In the genomic region with DNA sequence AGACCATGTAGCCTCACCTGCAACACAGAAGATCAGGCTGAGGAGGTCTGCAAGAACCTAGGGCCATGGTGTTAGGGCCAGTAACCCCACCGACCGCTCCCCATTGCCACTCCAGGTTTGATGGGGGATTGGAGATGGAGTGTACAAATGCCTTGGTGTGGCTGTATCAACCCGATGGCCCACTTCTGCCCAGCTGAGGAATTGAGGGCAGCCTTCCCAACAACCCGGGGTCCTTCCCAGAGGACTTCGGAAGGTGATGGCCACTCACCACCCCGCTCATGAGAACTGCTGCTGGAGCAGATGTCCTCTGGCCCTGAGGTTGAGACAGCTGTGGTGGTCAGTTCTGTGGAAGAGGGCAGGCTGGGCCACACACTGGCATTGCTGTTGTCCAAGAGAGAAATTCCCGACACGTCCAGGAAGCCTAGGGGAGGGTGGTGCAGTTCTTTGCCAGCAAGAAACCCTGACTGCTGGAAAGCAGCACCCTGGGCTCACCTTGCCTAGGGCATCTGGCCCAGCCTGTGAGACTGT, we compare ENCODE assay signal across 19 cellular contexts. TPM values are rescaled to one million over a fixed set of nuclear protein-coding genes. Genes with fewer than 3 reads are reported as not detected.
DNase-seq lines count a peak whose midpoint lies in the region; ATAC-seq, FAIRE-seq and TF ChIP-seq lines count a peak whose summit lies in the region.
"Had no signal": no experiment of that assay in that cellular context is flagged by ENCODE, and none has a peak within 500 bp of the region (broad histone marks: within the 10 kb centered on the region; RNA-seq: fewer than 3 reads in every experiment).

No MANE protein-coding gene starts in this region.

- H3K9me3 ChIP-seq in K562 (replicated peaks; ENCODE audit: control insufficient read depth, insufficient read depth, low read depth, low read length) (no peaks in the 10 kb centered on the region), skeletal muscle tissue (ENCODE audit: control insufficient read depth in 3 of 3, low read length in 3 of 3) (no peaks in the 10 kb centered on the region), OCI-LY7 (ENCODE audit: low read length) (no peaks in the 10 kb centered on the region)

- peak overlapping the region in 1 of 2 experiments; percentile 14; a peak in 1 of 4 replicates for H3K9ac ChIP-seq in K562 (ENCODE audit: insufficient read depth in 1 of 2, low read depth in 2 of 2, low read length in 2 of 2)
- peak overlapping the region in 2 of 3 donors; percentile 15 to 25 for H3K9ac ChIP-seq in skeletal muscle tissue (ENCODE audit: low read depth in 1 of 3, low read length in 3 of 3)

- TF ChIP-seq CTCF in K562 (IDR thresholded peaks at IDR 0.05 in 2 of 3, conservative IDR thresholded peaks at IDR 0.05 in 1 of 3; ENCODE audit: insufficient read depth in 2 of 3, low read depth in 1 of 3, low read length in 3 of 3) (no peak), OCI-LY7 (conservative IDR thresholded peaks at IDR 0.05; ENCODE audit: low read length) (no peak)

- H3K4me3 ChIP-seq in K562 (no peak overlapping the region), skeletal muscle tissue (ENCODE audit: low read length in 3 of 3) (no peak overlapping the region), OCI-LY7 (ENCODE audit: low read depth, low read length, poor library complexity, severe bottlenecking) (no peak overlapping the region)

- TF ChIP-seq RAD21 in K562 (CRISPR knock-in tag; conservative IDR thresholded peaks at IDR 0.05 in 1 of 2, IDR thresholded peaks at IDR 0.05 in 1 of 2): no peak

- TF ChIP-seq EP300 in K562 (IDR thresholded peaks at IDR 0.05; ENCODE audit: low read length): no peak

- intact Hi-C loops in K562 (cut with micrococcal nuclease): no loop called here
- intact Hi-C loops in OCI-LY7 (cut with micrococcal nuclease; ENCODE audit: unreplicated experiment): no loop called here

- no peaks in the 10 kb centered on the region for H3K9me2 ChIP-seq in OCI-LY7 (ENCODE audit: insufficient read depth, low read length)

- in situ Hi-C loops in K562 (cut with MboI): no loop called here

- CTCF ChIA-PET in K562 (lab: Yijun Ruan, JAX; ENCODE audit: low intra/inter-chr PET ratio): no interaction called here
- CTCF ChIA-PET in OCI-LY7 (lab: Charles Lee; ENCODE audit: unreplicated experiment): no interaction called here

- peaks cover 4% of the 10 kb centered on the region for H3K9me1 ChIP-seq in K562 (ENCODE audit: control insufficient read depth, insufficient read depth, low read length)

- no TSS peak for BruUV-seq in K562 (replicated peaks; lab: Mats Ljungman, UMichigan)
- no TSS peak for BruUV-seq in OCI-LY7 (replicated peaks; lab: Mats Ljungman, UMichigan)

- H3K27me3 ChIP-seq in K562 (ENCODE audit: control insufficient read depth in 2 of 2, insufficient read depth in 2 of 2, low read length in 2 of 2) (no peaks in the 10 kb centered on the region), skeletal muscle tissue (ENCODE audit: control insufficient read depth in 3 of 3, insufficient read depth in 3 of 3, low read length in 3 of 3) (no peaks in the 10 kb centered on the region)

- H4K20me1 ChIP-seq in K562 (replicated peaks; ENCODE audit: control insufficient read depth, insufficient read depth, low read length) (peaks cover 17% of the 10 kb centered on the region), OCI-LY7 (ENCODE audit: insufficient read depth, low read length) (no peaks in the 10 kb centered on the region)

- H3K4me1 ChIP-seq in K562 (replicated peaks in 1 of 2; ENCODE audit: control insufficient read depth in 2 of 2, insufficient read depth in 2 of 2, low read length in 2 of 2) (peaks cover 0 to 8% of the 10 kb centered on the region in 2 experiments; a peak in 2 of 5 replicates), skeletal muscle tissue (ENCODE audit: control insufficient read depth in 3 of 3, insufficient read depth in 3 of 3, low read length in 3 of 3) (peaks cover 4 to 20% (median 7%) of the 10 kb centered on the region in 3 donors), OCI-LY7 (ENCODE audit: insufficient read depth, low read length, poor library complexity, severe bottlenecking) (peaks cover 21% of the 10 kb centered on the region)

- peaks cover 100% of the 10 kb centered on the region for H3K36me3 ChIP-seq in K562 (ENCODE audit: control insufficient read depth, insufficient read depth, low read length)
- peaks cover 60 to 67% (median 65%) of the 10 kb centered on the region in 3 donors for H3K36me3 ChIP-seq in skeletal muscle tissue (ENCODE audit: control insufficient read depth in 3 of 3, insufficient read depth in 3 of 3, low read length in 3 of 3)
- H3K36me3 ChIP-seq in OCI-LY7 (ENCODE audit: insufficient read depth, low read length): peaks cover 85% of the 10 kb centered on the region

- TF ChIP-seq POLR2A in K562 (conservative IDR thresholded peaks at IDR 0.05): no peak

- POLR2A ChIA-PET in K562 (lab: Yijun Ruan, JAX) (no interaction called here), OCI-LY7 (lab: Charles Lee) (no interaction called here)

- ATAC-seq in K562: no peak

- FAIRE-seq in K562 (lab: Jason Lieb, UNC): no peak
- FAIRE-seq: HTR-8/SVneo had no signal

- H2AFZ ChIP-seq in K562 (ENCODE audit: low read depth, low read length) (no peak overlapping the region), OCI-LY7 (ENCODE audit: low read length) (no peak overlapping the region)

- WGBS in K562 (ENCODE audit: insufficient coverage, low coverage, missing lambda C conversion rate): 89% methylated on average over 8 of the region's 8 CpGs

- H3K79me2 ChIP-seq in K562 (ENCODE audit: control insufficient read depth, insufficient read depth, low read length) (peaks cover 12% of the 10 kb centered on the region; the same call in 2 of the 3 replicates), OCI-LY7 (ENCODE audit: insufficient read depth, low read depth, low read length) (no peaks in the 10 kb centered on the region)

- H3K4me2 ChIP-seq in K562 (ENCODE audit: insufficient read depth, low read length): no peak overlapping the region
- no peak overlapping the region for H3K4me2 ChIP-seq in OCI-LY7 (ENCODE audit: low read length)

- peak; percentile 41 for DNase-seq in activated CD8-positive, alpha-beta memory T cell treated with anti-CD3 and anti-CD28 coated beads, Interleukin-2, amount 50 U/mL, for 48 hours
- no peak for DNase-seq in activated CD8-positive, alpha-beta memory T cell treated with anti-CD3 and anti-CD28 coated beads, Interleukin-2, amount 50 U/mL, for 4 hours
- DNase-seq in K562 (ENCODE audit: extremely low read depth in 1 of 4, low spot score in 3 of 4) (no peak), myocyte (ENCODE audit: low read depth) (peak; percentile 81), OCI-LY7 (ENCODE audit: low spot score) (no peak), NOMO-1 treated with dmso at 0.1 percent for 144 hours (lab: John Stamatoyannopoulos, UW; ENCODE audit: unreplicated experiment) (no peak), NCI-H1105 treated with DMSO at 0.1 percent for 48 hours (lab: John Stamatoyannopoulos, UW) (no peak)
- DNase-seq: ACHN; C1 segment of cervical spinal cord; Calu3; CD4-positive, alpha-beta T cell; DMS 273 treated with DMSO at 0.1 percent for 48 hours; HCEC 1CT; HFFc6 had no signal

- no peak overlapping the region for H3K27ac ChIP-seq in K562 (ENCODE audit: extremely low read depth, low read depth, low read length)
- no peak overlapping the region for H3K27ac ChIP-seq in skeletal muscle tissue (ENCODE audit: low read depth, low read length)
- no peak overlapping the region for H3K27ac ChIP-seq in OCI-LY7 (ENCODE audit: low read depth, low read length, poor library complexity, severe bottlenecking)

RNA-seq across cellular contexts. Expression of a gene that starts 8.9 kb away (rescaled TPM):
- 170 and 347 TPM in 2 replicates for total RNA-seq in K562 (2011; cell fraction: chromatin; rRNA removed; ENCODE audit: low replicate concordance)
- 220 and 236 TPM in 2 replicates for total RNA-seq in K562 (2011; cell fraction: nucleolus; rRNA removed)
- 186 and 187 TPM in 2 replicates for total RNA-seq in K562 (2011; cell fraction: nucleoplasm; rRNA removed)
- 67.6 and 83.5 TPM in 2 replicates for total RNA-seq in K562 (2014; rRNA removed)
- total RNA-seq in K562 (2014; rRNA removed; fragmentation: Illumina TruSeq; extraction: Trizol): 39.7 and 46.8 TPM in 2 replicates
- 65.3 and 67.6 TPM in 2 replicates for total RNA-seq in K562 (2015; rRNA removed; fragmentation: Illumina TruSeq; extraction: Trizol)
- 80.7 and 81.2 TPM in 2 replicates for total RNA-seq in K562 (2021)
- 87.9 and 116 TPM in 2 replicates for polyA plus RNA-seq in K562 (2011; rRNA removed)
- polyA plus RNA-seq in K562 (2011; cell fraction: cytosol; rRNA removed): 88.5 and 108 TPM in 2 replicates
- polyA plus RNA-seq in K562 (2011; cell fraction: nucleus; rRNA removed): 454 and 537 TPM in 2 replicates
- 72.8 and 104 TPM in 2 replicates for polyA plus RNA-seq in K562 (2012)
- 71.3 and 81.3 TPM in 2 replicates for polyA plus RNA-seq in K562 (2014; fragmentation: Illumina TruSeq; extraction: Trizol)
- polyA plus RNA-seq in K562 (2014; fragmentation: Nextera tagmentation; extraction: Ambion mirVana): 10 to 100 TPM in 1 of 2 experiments, 1 to 10 TPM in 1; 8.4 to 14.0 TPM
- 75.3 and 82.3 TPM in 2 replicates for polyA plus RNA-seq in K562 (2014; rRNA removed)
- 48.5 and 49.2 TPM in 2 replicates for polyA minus RNA-seq in K562 (2011; rRNA and poly(A)+ RNA removed)
- polyA minus RNA-seq in K562 (2011; cell fraction: cytosol; rRNA and poly(A)+ RNA removed): 42.4 and 49.5 TPM in 2 replicates
- 120 and 149 TPM in 2 replicates for polyA minus RNA-seq in K562 (2011; cell fraction: nucleus; rRNA and poly(A)+ RNA removed)
- total RNA-seq in myocyte: 50.7 and 56.9 TPM in 2 replicates
- polyA plus RNA-seq in myocyte (2012): 56.3 TPM
- total RNA-seq in skeletal muscle tissue: 11.5 TPM
- total RNA-seq in OCI-LY7 (2014; rRNA removed; shearing (Covaris generic)): 44.8 and 59.9 TPM in 2 replicates
- total RNA-seq in OCI-LY7 (2022): 51.5 and 57.9 TPM in 2 replicates

RNA-seq across cellular contexts. Expression of a gene that starts 8.9 kb away (rescaled TPM):
- 7.6 and 12.4 TPM in 2 replicates for total RNA-seq in K562 (2011; cell fraction: chromatin; rRNA removed; ENCODE audit: low replicate concordance)
- 5.8 and 6.7 TPM in 2 replicates for total RNA-seq in K562 (2011; cell fraction: nucleolus; rRNA removed)
- 5.1 and 8.2 TPM in 2 replicates for total RNA-seq in K562 (2011; cell fraction: nucleoplasm; rRNA removed)
- total RNA-seq in K562 (2014; rRNA removed) (0.36 and 0.37 TPM in 2 replicates), K562 (2014; rRNA removed; fragmentation: Illumina TruSeq; extraction: Trizol) (0.32 and 0.47 TPM in 2 replicates), K562 (2015; rRNA removed; fragmentation: Illumina TruSeq; extraction: Trizol) (0.83 and 1.2 TPM in 2 replicates), K562 (2021) (1.4 and 1.7 TPM in 2 replicates), myocyte (1.7 and 2.7 TPM in 2 replicates), skeletal muscle tissue (1.0 TPM), OCI-LY7 (2022) (27.1 and 32.3 TPM in 2 replicates)
- polyA plus RNA-seq in K562 (2011; rRNA removed) (0.84 and 1.1 TPM in 2 replicates), K562 (2014; fragmentation: Illumina TruSeq; extraction: Trizol) (0.70 and 0.94 TPM in 2 replicates), K562 (2014; fragmentation: Nextera tagmentation; extraction: Ambion mirVana) (under 1 TPM; 0.22 to 0.35 TPM), K562 (2014; rRNA removed) (0.93 and 1.4 TPM in 2 replicates)
- 0.66 and 1.1 TPM in 2 replicates for polyA plus RNA-seq in K562 (2011; cell fraction: cytosol; rRNA removed)
- polyA plus RNA-seq in K562 (2011; cell fraction: nucleus; rRNA removed): 5.1 and 6.7 TPM in 2 replicates
- 1.3 and 2.7 TPM in 2 replicates for polyA plus RNA-seq in K562 (2012)
- polyA minus RNA-seq in K562 (2011; rRNA and poly(A)+ RNA removed): 1.3 and 2.1 TPM in 2 replicates
- 0.67 TPM in 1 of 2 replicates, not detected in the other for polyA minus RNA-seq in K562 (2011; cell fraction: cytosol; rRNA and poly(A)+ RNA removed)
- 3.5 and 4.1 TPM in 2 replicates for polyA minus RNA-seq in K562 (2011; cell fraction: nucleus; rRNA and poly(A)+ RNA removed)
- polyA plus RNA-seq in myocyte (2012): 5.0 TPM
- 10.5 and 12.8 TPM in 2 replicates for total RNA-seq in OCI-LY7 (2014; rRNA removed; shearing (Covaris generic))

RNA-seq across cellular contexts. Expression of a gene that starts 46.7 kb away (rescaled TPM):
- 31.6 and 76.0 TPM in 2 replicates for total RNA-seq in K562 (2011; cell fraction: chromatin; rRNA removed; ENCODE audit: low replicate concordance)
- total RNA-seq in K562 (2011; cell fraction: nucleolus; rRNA removed): 13.0 and 16.8 TPM in 2 replicates
- 28.7 and 37.4 TPM in 2 replicates for total RNA-seq in K562 (2011; cell fraction: nucleoplasm; rRNA removed)
- total RNA-seq in K562 (2014; rRNA removed): 22.1 and 26.6 TPM in 2 replicates
- 48.0 and 58.8 TPM in 2 replicates for total RNA-seq in K562 (2014; rRNA removed; fragmentation: Illumina TruSeq; extraction: Trizol)
- total RNA-seq in K562 (2015; rRNA removed; fragmentation: Illumina TruSeq; extraction: Trizol): 34.4 and 38.1 TPM in 2 replicates
- total RNA-seq in K562 (2021): 45.7 and 48.5 TPM in 2 replicates
- polyA plus RNA-seq in K562 (2011; rRNA removed): 51.8 and 70.6 TPM in 2 replicates
- 14.0 and 23.7 TPM in 2 replicates for polyA plus RNA-seq in K562 (2011; cell fraction: cytosol; rRNA removed)
- polyA plus RNA-seq in K562 (2011; cell fraction: nucleus; rRNA removed): 35.7 and 44.4 TPM in 2 replicates
- polyA plus RNA-seq in K562 (2012): 34.3 and 41.0 TPM in 2 replicates
- polyA plus RNA-seq in K562 (2014; fragmentation: Illumina TruSeq; extraction: Trizol): 44.1 and 49.9 TPM in 2 replicates
- 10 to 100 TPM; 27.0 to 49.2 TPM for polyA plus RNA-seq in K562 (2014; fragmentation: Nextera tagmentation; extraction: Ambion mirVana)
- polyA plus RNA-seq in K562 (2014; rRNA removed): 31.1 and 31.2 TPM in 2 replicates
- 113 and 118 TPM in 2 replicates for polyA minus RNA-seq in K562 (2011; rRNA and poly(A)+ RNA removed)
- polyA minus RNA-seq in K562 (2011; cell fraction: cytosol; rRNA and poly(A)+ RNA removed): 20.6 and 39.8 TPM in 2 replicates
- 30.3 and 38.9 TPM in 2 replicates for polyA minus RNA-seq in K562 (2011; cell fraction: nucleus; rRNA and poly(A)+ RNA removed)
- 16.6 and 20.3 TPM in 2 replicates for total RNA-seq in myocyte
- 13.0 TPM for polyA plus RNA-seq in myocyte (2012)
- total RNA-seq in skeletal muscle tissue: 39.1 TPM
- 12.3 and 15.7 TPM in 2 replicates for total RNA-seq in OCI-LY7 (2014; rRNA removed; shearing (Covaris generic))
- 38.4 and 41.6 TPM in 2 replicates for total RNA-seq in OCI-LY7 (2022)

RNA-seq across cellular contexts. Expression of a gene that starts 46.8 kb away (rescaled TPM):
- 0.07 TPM in 1 of 2 replicates, not detected in the other for total RNA-seq in K562 (2011; cell fraction: chromatin; rRNA removed; ENCODE audit: low replicate concordance)
- not detected in 2 replicates for total RNA-seq in K562 (2011; cell fraction: nucleolus; rRNA removed)
- total RNA-seq in K562 (2011; cell fraction: nucleoplasm; rRNA removed): not detected in 2 replicates
- total RNA-seq in K562 (2014; rRNA removed): 0.05 TPM in 1 of 2 replicates, not detected in the other
- total RNA-seq in K562 (2014; rRNA removed; fragmentation: Illumina TruSeq; extraction: Trizol): 0.03 TPM in 1 of 2 replicates, not detected in the other
- total RNA-seq in K562 (2015; rRNA removed; fragmentation: Illumina TruSeq; extraction: Trizol): 0.04 TPM in 2 replicates
- total RNA-seq in K562 (2021): not detected in 2 replicates
- polyA plus RNA-seq in K562 (2011; rRNA removed): 0.01 TPM in 1 of 2 replicates, not detected in the other
- 0.01 TPM in 2 replicates for polyA plus RNA-seq in K562 (2011; cell fraction: cytosol; rRNA removed)
- polyA plus RNA-seq in K562 (2011; cell fraction: nucleus; rRNA removed): 0.03 and 0.06 TPM in 2 replicates
- polyA plus RNA-seq in K562 (2012): 0.01 and 0.04 TPM in 2 replicates
- polyA plus RNA-seq in K562 (2014; fragmentation: Illumina TruSeq; extraction: Trizol): not detected in 2 replicates
- polyA plus RNA-seq in K562 (2014; fragmentation: Nextera tagmentation; extraction: Ambion mirVana): not detected
- polyA plus RNA-seq in K562 (2014; rRNA removed): not detected in 2 replicates
- not detected in 2 replicates for polyA minus RNA-seq in K562 (2011; rRNA and poly(A)+ RNA removed)
- not detected in 2 replicates for polyA minus RNA-seq in K562 (2011; cell fraction: cytosol; rRNA and poly(A)+ RNA removed)
- not detected in 2 replicates for polyA minus RNA-seq in K562 (2011; cell fraction: nucleus; rRNA and poly(A)+ RNA removed)
- total RNA-seq in myocyte: not detected in 2 replicates
- 0.03 TPM for polyA plus RNA-seq in myocyte (2012)
- 2.6 TPM for total RNA-seq in skeletal muscle tissue
- 0.25 TPM in 1 of 2 replicates, not detected in the other for total RNA-seq in OCI-LY7 (2014; rRNA removed; shearing (Covaris generic))
- total RNA-seq in OCI-LY7 (2022): 0.13 and 0.22 TPM in 2 replicates
- total RNA-seq: A172, Daoy, H4, HFFc6 had no signal

RNA-seq across cellular contexts. Expression of a gene that starts 54.9 kb away (rescaled TPM):
- 18.4 and 48.8 TPM in 2 replicates for total RNA-seq in K562 (2011; cell fraction: chromatin; rRNA removed; ENCODE audit: low replicate concordance)
- total RNA-seq in K562 (2011; cell fraction: nucleolus; rRNA removed): 34.9 and 41.4 TPM in 2 replicates
- 17.7 and 23.9 TPM in 2 replicates for total RNA-seq in K562 (2011; cell fraction: nucleoplasm; rRNA removed)
- total RNA-seq in K562 (2014; rRNA removed) (16.8 and 23.2 TPM in 2 replicates), K562 (2014; rRNA removed; fragmentation: Illumina TruSeq; extraction: Trizol) (5.6 and 7.9 TPM in 2 replicates), K562 (2015; rRNA removed; fragmentation: Illumina TruSeq; extraction: Trizol) (9.2 and 9.8 TPM in 2 replicates), K562 (2021) (18.1 and 18.9 TPM in 2 replicates), myocyte (10.6 and 13.7 TPM in 2 replicates), skeletal muscle tissue (8.9 TPM), OCI-LY7 (2022) (9.4 and 9.7 TPM in 2 replicates)
- polyA plus RNA-seq in K562 (2011; rRNA removed) (14.2 and 14.5 TPM in 2 replicates), K562 (2014; fragmentation: Illumina TruSeq; extraction: Trizol) (12.7 and 13.3 TPM in 2 replicates), K562 (2014; fragmentation: Nextera tagmentation; extraction: Ambion mirVana) (under 1 TPM; 0.72 to 0.89 TPM), K562 (2014; rRNA removed) (10.9 and 11.4 TPM in 2 replicates)
- polyA plus RNA-seq in K562 (2011; cell fraction: cytosol; rRNA removed): 16.4 and 30.7 TPM in 2 replicates
- polyA plus RNA-seq in K562 (2011; cell fraction: nucleus; rRNA removed): 25.6 and 46.6 TPM in 2 replicates
- 16.6 and 24.6 TPM in 2 replicates for polyA plus RNA-seq in K562 (2012)
- polyA minus RNA-seq in K562 (2011; rRNA and poly(A)+ RNA removed): 14.7 and 23.4 TPM in 2 replicates
- 13.8 and 19.9 TPM in 2 replicates for polyA minus RNA-seq in K562 (2011; cell fraction: cytosol; rRNA and poly(A)+ RNA removed)
- 21.9 and 22.3 TPM in 2 replicates for polyA minus RNA-seq in K562 (2011; cell fraction: nucleus; rRNA and poly(A)+ RNA removed)
- 19.7 TPM for polyA plus RNA-seq in myocyte (2012)
- 9.5 and 10.5 TPM in 2 replicates for total RNA-seq in OCI-LY7 (2014; rRNA removed; shearing (Covaris generic))

Comparison
In these comparisons a context has a peak if more than half of its experiments do, and no peak if none do; other contexts are left out.
1. DNase-seq: peak in activated CD8-positive, alpha-beta memory T cell treated with anti-CD3 and anti-CD28 coated beads, Interleukin-2, amount 50 U/mL, for 48 hours (single experiment) and myocyte (single experiment); none in activated CD8-positive, alpha-beta memory T cell treated with anti-CD3 and anti-CD28 coated beads, Interleukin-2, amount 50 U/mL, for 4 hours (single experiment), K562 (0 of 4), OCI-LY7 (single experiment), NOMO-1 treated with dmso at 0.1 percent for 144 hours (single experiment) and NCI-H1105 treated with DMSO at 0.1 percent for 48 hours (single experiment).